In the genomic region with DNA sequence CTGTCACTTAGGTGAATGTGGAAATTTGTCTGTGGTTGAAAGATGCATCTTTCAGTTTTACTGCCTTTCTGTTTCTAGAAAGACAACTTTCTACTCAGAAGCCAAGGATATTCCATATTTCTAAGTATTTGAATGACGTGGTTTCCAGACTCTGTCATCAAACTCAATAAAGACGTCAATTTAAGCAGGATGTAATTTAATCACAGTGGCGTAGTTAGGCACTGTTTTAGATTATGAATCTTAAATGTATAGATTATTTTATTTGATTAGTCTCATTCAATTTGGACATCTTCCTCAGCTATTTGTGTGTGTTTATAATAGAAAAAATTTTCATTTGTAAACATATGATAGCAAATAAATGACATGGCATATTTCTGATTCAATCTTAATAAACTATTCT, we compare ENCODE assay signal across 28 cellular contexts.
"Had no signal": no experiment of that assay in that cellular context is flagged by ENCODE, and none has a peak within 500 bp of the region (broad histone marks: within the 10 kb centered on the region; RNA-seq: fewer than 3 reads in every experiment).

No MANE protein-coding gene starts in this region.

- H3K9me3 ChIP-seq: colonic mucosa, Peyer's patch, SJSA1 had no signal

- H3K27ac ChIP-seq: brain microvascular endothelial cell, colonic mucosa, Peyer's patch, SJSA1, WERI-Rb-1 had no signal

- H3K36me3 ChIP-seq: brain microvascular endothelial cell, colonic mucosa, Peyer's patch, SJSA1, WERI-Rb-1 had no signal

- H3K27me3 ChIP-seq: brain microvascular endothelial cell, colonic mucosa, Peyer's patch, SJSA1 had no signal

- DNase-seq: activated CD4-positive, alpha-beta T cell treated with anti-CD3 and anti-CD28 coated beads, Interleukin-2, amount 10 ng/mL, durations not matched to agents 24 days and 14 days; activated CD4-positive, alpha-beta T cell treated with anti-CD3 and anti-CD28 coated beads, Interleukin-2, amount 50 U/mL, for 4 hours; activated CD8-positive, alpha-beta T cell treated with anti-CD3 and anti-CD28 coated beads for 36 hours; activated effector memory CD4-positive, alpha-beta T cell treated with anti-CD3 and anti-CD28 coated beads, Interleukin-2, amount 50 U/mL, for 16 hours; activated naive CD4-positive, alpha-beta T cell; activated naive CD4-positive, alpha-beta T cell treated with anti-CD3 and anti-CD28 coated beads, Interleukin-2, amount 50 U/mL, for 16 hours; activated naive CD8-positive, alpha-beta T cell treated with anti-CD3 and anti-CD28 coated beads for 36 hours; activated T-cell treated with anti-CD3 and anti-CD28 coated beads, Interleukin-2, amount 50 U/mL, for 1 hour; activated T-cell treated with anti-CD3 and anti-CD28 coated beads, Interleukin-2, amount 50 U/mL, for 72 hours; amniotic stem cell; aorta; brain microvascular endothelial cell; colonic mucosa; NCI-H1105; NCI-H1417 treated with DMSO at 0.1 percent for 48 hours; NCI-H187 treated with DMSO at 0.1 percent for 48 hours; NCI-H2081; NCI-H2227 treated with DMSO at 0.1 percent for 48 hours; NCI-H446 treated with DMSO at 0.1 percent for 48 hours; NK-92 treated with Interleukin-12 subunit alpha and Interleukin-12 subunit beta, amount 100 ng/mL, for 24 hours; PC-3; Peyer's patch; RPMI8226; SHP77 treated with DMSO at 0.1 percent for 48 hours; T1000; WERI-Rb-1 had no signal

- ATAC-seq: activated CD8-positive, alpha-beta T cell treated with anti-CD3 and anti-CD28 coated beads for 36 hours; activated T-cell treated with anti-CD3 and anti-CD28 coated beads, Interleukin-2, amount 50 U/mL, for 72 hours; activated T-helper 17 cell treated with anti-CD3 and anti-CD28 coated beads, Interleukin-2, amount 50 U/mL, for 72 hours; PC-3 had no signal

- H3K4me3 ChIP-seq: colonic mucosa, Peyer's patch, SJSA1 had no signal

- H3K4me1 ChIP-seq: colonic mucosa, Peyer's patch, SJSA1 had no signal
